In the genomic region with DNA sequence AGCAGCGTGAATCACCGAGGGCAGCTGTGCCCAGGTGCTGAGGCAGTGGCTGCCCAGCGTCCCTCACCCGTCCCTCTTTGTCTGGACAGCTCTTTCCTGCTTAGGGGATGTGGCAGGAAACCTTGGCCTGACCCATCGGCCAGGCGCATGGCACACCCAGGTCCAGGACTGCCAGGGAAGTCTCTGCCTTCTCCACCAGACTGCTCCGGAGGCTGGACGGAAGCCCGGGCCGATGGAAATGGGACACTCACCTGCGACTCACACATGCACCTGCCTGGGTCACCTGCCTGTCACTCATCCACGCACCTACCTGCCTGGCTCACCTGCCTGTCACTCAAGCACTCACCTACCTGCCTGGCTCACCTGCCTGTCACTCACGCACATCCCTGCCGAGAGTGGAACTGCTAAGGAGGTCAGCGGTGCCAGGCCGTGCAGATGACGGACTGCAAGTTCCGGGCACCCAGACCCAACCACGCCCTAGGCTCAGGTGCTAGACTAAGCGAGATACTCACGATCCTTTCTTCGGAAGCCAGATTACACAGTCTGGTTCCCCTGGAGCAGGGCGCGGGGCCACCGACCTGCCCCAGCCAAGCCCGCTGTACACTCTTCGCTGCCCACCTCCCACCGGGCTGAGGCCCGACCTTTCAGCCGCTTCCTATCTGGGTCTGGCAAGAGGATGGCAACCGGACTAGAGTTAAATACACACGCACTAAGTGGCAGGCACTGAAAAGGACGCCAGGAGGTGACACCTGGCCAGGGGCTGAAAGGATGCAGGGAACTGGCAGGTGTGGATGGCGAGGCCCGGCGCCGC, we compare ENCODE assay signal across 2 cellular contexts.
A peak's percentile ranks its signal among the peaks of the same experiment; 100 is the strongest.
TF ChIP-seq lines count a peak whose summit lies in the region.

No MANE protein-coding gene starts in this region.

TF ChIP-seq in HEK293, 187 proteins besides CTCF, POLR2A, EP300 and RAD21:
- peak; percentile 8; the same call in 1 of the 2 replicates for TF ChIP-seq SP2 (tag by site-specific recombination; IDR thresholded peaks at IDR 0.05)
- TF ChIP-seq TRIM28 (IDR thresholded peaks at IDR 0.05; ENCODE audit: borderline replicate concordance, low read length): no peak
- TF ChIP-seq ZNF416 (tag by site-specific recombination; IDR thresholded peaks at IDR 0.05): no peak
- peak; percentile 39; the same call in 1 of the 2 replicates for TF ChIP-seq ZNF335 (tag by site-specific recombination; conservative IDR thresholded peaks at IDR 0.05)
- TF ChIP-seq ZNF23 (tag by site-specific recombination; IDR thresholded peaks at IDR 0.05; ENCODE audit: borderline replicate concordance): no peak
- TF ChIP-seq ZEB2 (tag by site-specific recombination; IDR thresholded peaks at IDR 0.05): peak; percentile 80
- TF ChIP-seq, protein P1, sequence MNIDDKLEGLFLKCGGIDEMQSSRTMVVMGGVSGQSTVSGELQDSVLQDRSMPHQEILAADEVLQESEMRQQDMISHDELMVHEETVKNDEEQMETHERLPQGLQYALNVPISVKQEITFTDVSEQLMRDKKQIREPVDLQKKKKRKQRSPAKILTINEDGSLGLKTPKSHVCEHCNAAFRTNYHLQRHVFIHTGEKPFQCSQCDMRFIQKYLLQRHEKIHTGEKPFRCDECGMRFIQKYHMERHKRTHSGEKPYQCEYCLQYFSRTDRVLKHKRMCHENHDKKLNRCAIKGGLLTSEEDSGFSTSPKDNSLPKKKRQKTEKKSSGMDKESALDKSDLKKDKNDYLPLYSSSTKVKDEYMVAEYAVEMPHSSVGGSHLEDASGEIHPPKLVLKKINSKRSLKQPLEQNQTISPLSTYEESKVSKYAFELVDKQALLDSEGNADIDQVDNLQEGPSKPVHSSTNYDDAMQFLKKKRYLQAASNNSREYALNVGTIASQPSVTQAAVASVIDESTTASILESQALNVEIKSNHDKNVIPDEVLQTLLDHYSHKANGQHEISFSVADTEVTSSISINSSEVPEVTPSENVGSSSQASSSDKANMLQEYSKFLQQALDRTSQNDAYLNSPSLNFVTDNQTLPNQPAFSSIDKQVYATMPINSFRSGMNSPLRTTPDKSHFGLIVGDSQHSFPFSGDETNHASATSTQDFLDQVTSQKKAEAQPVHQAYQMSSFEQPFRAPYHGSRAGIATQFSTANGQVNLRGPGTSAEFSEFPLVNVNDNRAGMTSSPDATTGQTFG (tag by site-specific recombination; IDR thresholded peaks at IDR 0.05; ENCODE audit: borderline replicate concordance): no peak
- no peak; the same call in 1 of the 2 replicates for TF ChIP-seq ZNF621 (tag by site-specific recombination; IDR thresholded peaks at IDR 0.05)

TF ChIP-seq in endothelial cell of umbilical vein, 7 proteins besides CTCF, POLR2A, EP300 and RAD21:
- TF ChIP-seq POLR2AphosphoS5 (IDR thresholded peaks at IDR 0.05; ENCODE audit: insufficient read depth, low read depth, low read length): peak; percentile 24
- no peak for TF ChIP-seq FOS (IDR thresholded peaks at IDR 0.05; ENCODE audit: borderline replicate concordance, insufficient read depth, low read length)
